30 cellular contexts compared by ENCODE assay signal in genomic region chr2:114128725-114129124, GRCh38.
"Had no signal": no experiment of that assay in that cellular context is flagged by ENCODE, and none has a peak within 500 bp of the region (broad histone marks: within the 10 kb centered on the region; RNA-seq: fewer than 3 reads in every experiment).

No MANE protein-coding gene starts in this region.

- ATAC-seq: activated CD4-positive, CD25-positive, alpha-beta regulatory T cell treated with anti-CD3 and anti-CD28 coated beads, Interleukin-2, amount 50 U/mL, for 24 hours; activated T-cell treated with anti-CD3 and anti-CD28 coated beads, Interleukin-2, amount 50 U/mL, for 4 hours; activated T-helper 17 cell treated with anti-CD3 and anti-CD28 coated beads, Interleukin-2, amount 50 U/mL, for 72 hours; foreskin keratinocyte; gastrocnemius medialis; heart left ventricle; T-helper 17 cell had no signal

- H3K36me3 Mint-ChIP-seq: activated naive CD8-positive, alpha-beta T cell had no signal

- H3K9me3 Mint-ChIP-seq: activated CD4-positive, alpha-beta memory T cell treated with anti-CD3 and anti-CD28 coated beads, Interleukin-2, amount 10 ng/mL, durations not matched to agents 7 days and 5 days; activated T-cell treated with anti-CD3 and anti-CD28 coated beads, Interleukin-2, amount 50 U/mL, for 4 hours; activated T-helper 17 cell treated with anti-CD3 and anti-CD28 coated beads, Interleukin-2, amount 50 U/mL, for 72 hours; central memory CD8-positive, alpha-beta T cell; dendritic cell treated with granulocyte-macrophage colony-stimulating factor and Interleukin-4, amounts not matched to agents 40 ng/mL and 50 ng/mL, for 4 days; T-helper 2 cell treated with Interferon-gamma antibody and Interleukin-4, amounts not matched to agents 5 μg/mL and 100 μg/mL, for 36 hours had no signal

- H3K27me3 ChIP-seq: brain microvascular endothelial cell, esophagus muscularis mucosa, foreskin keratinocyte had no signal

- H3K9me3 ChIP-seq: esophagus muscularis mucosa, gastrocnemius medialis, heart left ventricle had no signal

- H3K4me1 ChIP-seq: esophagus muscularis mucosa, foreskin keratinocyte, gastrocnemius medialis, heart left ventricle had no signal

- H3K36me3 ChIP-seq: brain microvascular endothelial cell, esophagus muscularis mucosa, gastrocnemius medialis, heart left ventricle, WERI-Rb-1 had no signal

- H3K27me3 Mint-ChIP-seq: activated B cell treated with CpG ODN at 0.5 μM for 24 hours; dendritic cell treated with granulocyte-macrophage colony-stimulating factor and Interleukin-4, amounts not matched to agents 40 ng/mL and 50 ng/mL, for 4 days had no signal

- DNase-seq: activated B cell treated with CpG ODN at 0.5 μM for 24 hours; activated CD4-positive, alpha-beta memory T cell treated with anti-CD3 and anti-CD28 coated beads, Interleukin-2, amount 10 ng/mL, durations not matched to agents 7 days and 5 days; activated CD4-positive, alpha-beta T cell treated with anti-CD3 and anti-CD28 coated beads for 48 hours; activated CD8-positive, alpha-beta memory T cell treated with anti-CD3 and anti-CD28 coated beads for 24 hours; activated effector memory CD4-positive, alpha-beta T cell treated with Interleukin-2 at 50 U/mL for 16 hours; activated gamma-delta T cell treated with Interleukin-2 at 50 U/mL for 16 hours; activated naive CD4-positive, alpha-beta T cell treated with anti-CD3 and anti-CD28 coated beads, Interleukin-2, amount 50 U/mL, for 16 hours; activated naive CD4-positive, alpha-beta T cell treated with Interleukin-2 at 50 U/mL for 16 hours; activated T-cell treated with anti-CD3 and anti-CD28 coated beads, Interleukin-2, amount 50 U/mL, for 4 hours; amniotic stem cell; anterior cingulate cortex; brain microvascular endothelial cell; dorsolateral prefrontal cortex; effector memory CD4-positive, alpha-beta T cell; erythroblast; foreskin keratinocyte; gastrocnemius medialis; glutamatergic neuron; heart left ventricle; T-helper 17 cell; T1000; WERI-Rb-1 had no signal

- H3K27ac ChIP-seq: brain microvascular endothelial cell, coronary artery, dorsolateral prefrontal cortex, esophagus muscularis mucosa, foreskin keratinocyte, gastrocnemius medialis, heart left ventricle, WERI-Rb-1 had no signal

- H3K4me3 Mint-ChIP-seq: activated B cell treated with CpG ODN at 0.5 μM for 24 hours; activated CD4-positive, alpha-beta memory T cell treated with anti-CD3 and anti-CD28 coated beads, Interleukin-2, amount 10 ng/mL, durations not matched to agents 7 days and 5 days; activated naive CD8-positive, alpha-beta T cell; activated T-cell treated with anti-CD3 and anti-CD28 coated beads, Interleukin-2, amount 50 U/mL, for 4 hours; activated T-helper 17 cell treated with anti-CD3 and anti-CD28 coated beads, Interleukin-2, amount 50 U/mL, for 72 hours; central memory CD8-positive, alpha-beta T cell; dendritic cell treated with granulocyte-macrophage colony-stimulating factor and Interleukin-4, amounts not matched to agents 40 ng/mL and 50 ng/mL, for 4 days; T-helper 17 cell; T-helper 2 cell treated with Interferon-gamma antibody and Interleukin-4, amounts not matched to agents 5 μg/mL and 100 μg/mL, for 36 hours had no signal

- H3K27ac Mint-ChIP-seq: activated B cell treated with CpG ODN at 0.5 μM for 24 hours; activated CD4-positive, alpha-beta memory T cell treated with anti-CD3 and anti-CD28 coated beads, Interleukin-2, amount 10 ng/mL, durations not matched to agents 7 days and 5 days; activated naive CD8-positive, alpha-beta T cell; activated T-helper 17 cell treated with anti-CD3 and anti-CD28 coated beads, Interleukin-2, amount 50 U/mL, for 72 hours; dendritic cell treated with granulocyte-macrophage colony-stimulating factor and Interleukin-4, amounts not matched to agents 40 ng/mL and 50 ng/mL, for 4 days; T-helper 17 cell; T-helper 2 cell treated with Interferon-gamma antibody and Interleukin-4, amounts not matched to agents 5 μg/mL and 100 μg/mL, for 36 hours had no signal

- H3K4me1 Mint-ChIP-seq: activated B cell treated with CpG ODN at 0.5 μM for 24 hours; activated CD4-positive, alpha-beta memory T cell treated with anti-CD3 and anti-CD28 coated beads, Interleukin-2, amount 10 ng/mL, durations not matched to agents 7 days and 5 days; activated T-helper 17 cell treated with anti-CD3 and anti-CD28 coated beads, Interleukin-2, amount 50 U/mL, for 72 hours; central memory CD8-positive, alpha-beta T cell; T-helper 17 cell had no signal

- H3K4me3 ChIP-seq: coronary artery, dorsolateral prefrontal cortex, esophagus muscularis mucosa, gastrocnemius medialis, heart left ventricle had no signal
